In genomic region chr1:53346814-53347176, GRCh38 we compare ENCODE assay signal across 16 cellular contexts. TPM values are rescaled to one million over a fixed set of nuclear protein-coding genes. Genes with fewer than 3 reads are reported as not detected.
DNase-seq lines count a peak whose midpoint lies in the region; ATAC-seq and TF ChIP-seq lines count a peak whose summit lies in the region.
"Had no signal": no experiment of that assay in that cellular context is flagged by ENCODE, and none has a peak within 500 bp of the region (broad histone marks: within the 10 kb centered on the region; RNA-seq: fewer than 3 reads in every experiment).

No MANE protein-coding gene starts in this region.

- peaks cover 5% of the 10 kb centered on the region for H3K9me3 Mint-ChIP-seq in activated T-cell treated with anti-CD3 and anti-CD28 coated beads, Interleukin-2, amount 50 U/mL, for 24 hours
- no peaks in the 10 kb centered on the region for H3K9me3 Mint-ChIP-seq in activated T-cell treated with anti-CD3 and anti-CD28 coated beads, Interleukin-2, amount 50 U/mL, for 4 hours
- H3K9me3 Mint-ChIP-seq in chondrocyte (ENCODE audit: low read depth) (no peaks in the 10 kb centered on the region), mesothelial cell of epicardium (no peaks in the 10 kb centered on the region)
- H3K9me3 Mint-ChIP-seq: GM23338 had no signal

- H3K27ac ChIP-seq in upper lobe of right lung = no peak overlapping the region
- H3K27ac ChIP-seq: BLaER1 treated with 17β-estradiol and CSF1 and Interleukin-3, amounts not matched to agents 10 nM and 100 nM; RWPE1 had no signal

- no peak overlapping the region for H3K27ac Mint-ChIP-seq in activated T-cell treated with anti-CD3 and anti-CD28 coated beads, Interleukin-2, amount 50 U/mL, for 24 hours
- H3K27ac Mint-ChIP-seq in chondrocyte (ENCODE audit: unreplicated experiment) = no peak overlapping the region
- H3K27ac Mint-ChIP-seq in mesothelial cell of epicardium = peak overlapping the region; percentile 59
- H3K27ac Mint-ChIP-seq: GM23338 had no signal

- peak; percentile 2 for DNase-seq in activated T-cell treated with anti-CD3 and anti-CD28 coated beads, Interleukin-2, amount 50 U/mL, for 24 hours
- DNase-seq in activated T-cell treated with anti-CD3 and anti-CD28 coated beads, Interleukin-2, amount 50 U/mL, for 4 hours = no peak
- peak; percentile 36 for DNase-seq in chondrocyte (ENCODE audit: low spot score)
- DNase-seq in mesothelial cell of epicardium (ENCODE audit: low spot score in 2 of 2, unreplicated experiment in 2 of 2) = peak; percentile 4 to 21
- peak; percentile 40 for DNase-seq in upper lobe of right lung
- no peak for DNase-seq in GM19240 (ENCODE audit: insufficient read length, low spot score)
- DNase-seq: GF-D8, Karpas-422, NCI-H1930, NCI-H526, OCI-M1 had no signal

- no peaks in the 10 kb centered on the region for H3K4me1 Mint-ChIP-seq in activated T-cell treated with anti-CD3 and anti-CD28 coated beads, Interleukin-2, amount 50 U/mL, for 24 hours (ENCODE audit: low read depth)
- peaks cover 1% of the 10 kb centered on the region for H3K4me1 Mint-ChIP-seq in activated T-cell treated with anti-CD3 and anti-CD28 coated beads, Interleukin-2, amount 50 U/mL, for 4 hours (ENCODE audit: low read depth)
- H3K4me1 Mint-ChIP-seq in chondrocyte (ENCODE audit: low read depth) (peaks cover 6% of the 10 kb centered on the region), mesothelial cell of epicardium (peaks cover 24% of the 10 kb centered on the region)

- H3K27me3 ChIP-seq in upper lobe of right lung = no peaks in the 10 kb centered on the region
- H3K27me3 ChIP-seq: BLaER1 treated with 17β-estradiol and CSF1 and Interleukin-3, amounts not matched to agents 10 nM and 100 nM had no signal

- H3K27me3 Mint-ChIP-seq in activated T-cell treated with anti-CD3 and anti-CD28 coated beads, Interleukin-2, amount 50 U/mL, for 24 hours = no peaks in the 10 kb centered on the region
- H3K27me3 Mint-ChIP-seq in activated T-cell treated with anti-CD3 and anti-CD28 coated beads, Interleukin-2, amount 50 U/mL, for 4 hours (ENCODE audit: low read depth) = no peaks in the 10 kb centered on the region
- H3K27me3 Mint-ChIP-seq in chondrocyte (ENCODE audit: low read depth) (peaks cover 2% of the 10 kb centered on the region), mesothelial cell of epicardium (ENCODE audit: low read depth) (no peaks in the 10 kb centered on the region)

- no peak for ATAC-seq in activated T-cell treated with anti-CD3 and anti-CD28 coated beads, Interleukin-2, amount 50 U/mL, for 4 hours
- no peak for ATAC-seq in upper lobe of right lung
- no peak for ATAC-seq in HG03280 (IDR thresholded peaks at IDR 0.05; ENCODE audit: unreplicated experiment)
- no peak for ATAC-seq in HG03196 (IDR thresholded peaks at IDR 0.05; ENCODE audit: unreplicated experiment)
- ATAC-seq: GM23338 had no signal

- H3K36me3 Mint-ChIP-seq in activated T-cell treated with anti-CD3 and anti-CD28 coated beads, Interleukin-2, amount 50 U/mL, for 24 hours (ENCODE audit: low read depth) = peaks cover 2% of the 10 kb centered on the region
- no peaks in the 10 kb centered on the region for H3K36me3 Mint-ChIP-seq in activated T-cell treated with anti-CD3 and anti-CD28 coated beads, Interleukin-2, amount 50 U/mL, for 4 hours (ENCODE audit: insufficient read depth)
- H3K36me3 Mint-ChIP-seq in chondrocyte (ENCODE audit: low read depth) (no peaks in the 10 kb centered on the region), mesothelial cell of epicardium (no peaks in the 10 kb centered on the region)

- TF ChIP-seq CTCF in chondrocyte (IDR thresholded peaks at IDR 0.05) (no peak), mesothelial cell of epicardium (IDR thresholded peaks at IDR 0.05; ENCODE audit: unreplicated experiment) (no peak), upper lobe of right lung (IDR thresholded peaks at IDR 0.05) (no peak)

- no peak overlapping the region for H3K4me3 Mint-ChIP-seq in activated T-cell treated with anti-CD3 and anti-CD28 coated beads, Interleukin-2, amount 50 U/mL, for 24 hours
- no peak overlapping the region for H3K4me3 Mint-ChIP-seq in activated T-cell treated with anti-CD3 and anti-CD28 coated beads, Interleukin-2, amount 50 U/mL, for 4 hours
- H3K4me3 Mint-ChIP-seq in chondrocyte (ENCODE audit: unreplicated experiment) = no peak overlapping the region
- H3K4me3 Mint-ChIP-seq in mesothelial cell of epicardium = no peak overlapping the region
- H3K4me3 Mint-ChIP-seq: GM23338 had no signal

- H3K36me3 ChIP-seq in upper lobe of right lung = no peaks in the 10 kb centered on the region
- H3K36me3 ChIP-seq: BLaER1 treated with 17β-estradiol and CSF1 and Interleukin-3, amounts not matched to agents 10 nM and 100 nM had no signal

- H3K4me3 ChIP-seq in upper lobe of right lung = no peak overlapping the region
- H3K4me3 ChIP-seq: BLaER1 treated with 17β-estradiol and CSF1 and Interleukin-3, amounts not matched to agents 10 nM and 100 nM; GM23338 had no signal

- intact Hi-C loops in upper lobe of right lung (cut with DNase I) = no loop called here

- no peaks in the 10 kb centered on the region for H3K9me3 ChIP-seq in upper lobe of right lung
- H3K9me3 ChIP-seq: BLaER1 treated with 17β-estradiol and CSF1 and Interleukin-3, amounts not matched to agents 10 nM and 100 nM had no signal

- H3K4me1 ChIP-seq in upper lobe of right lung = no peaks in the 10 kb centered on the region

RNA-seq across cellular contexts. Expression of gene LRP8, which starts 18.9 kb away (rescaled TPM):
- 10 to 100 TPM; 53.1 to 58.0 (median 54.6) TPM for total RNA-seq in activated T-cell treated with anti-CD3 and anti-CD28 coated beads, Interleukin-2, amount 50 U/mL, for 4 hours
- total RNA-seq in chondrocyte = 7.1 to 14.5 TPM (median 8.3 TPM) in 3 replicates
- 18.2 to 19.9 TPM (median 19.2 TPM) in 3 replicates for total RNA-seq in mesothelial cell of epicardium
- 11.6 TPM for total RNA-seq in upper lobe of right lung

Comparison
In these comparisons a context has a peak if more than half of its experiments do, and no peak if none do; other contexts are left out.
1. DNase-seq: peak in activated T-cell treated with anti-CD3 and anti-CD28 coated beads, Interleukin-2, amount 50 U/mL, for 24 hours (single experiment), chondrocyte (single experiment), mesothelial cell of epicardium (2 of 2) and upper lobe of right lung (single experiment); none in activated T-cell treated with anti-CD3 and anti-CD28 coated beads, Interleukin-2, amount 50 U/mL, for 4 hours (single experiment) and GM19240 (single experiment).